In genomic region chrY:17202395-17202794, GRCh38 we compare ENCODE assay signal across 34 cellular contexts.
"Had no signal": no experiment of that assay in that cellular context is flagged by ENCODE, and none has a peak within 500 bp of the region (broad histone marks: within the 10 kb centered on the region; RNA-seq: fewer than 3 reads in every experiment).

No MANE protein-coding gene starts in this region.

- H3K9me3 ChIP-seq: MG63 had no signal

- H3K4me3 ChIP-seq: MG63 had no signal

- H3K27me3 ChIP-seq: MG63 had no signal

- H3K36me3 ChIP-seq: MG63 had no signal

- DNase-seq: Karpas-422, Kasumi-1, MG63, MM.1S, MV-4-11, NCI-H1048, NCI-H1092, NCI-H1092 treated with DMSO at 0.1 percent for 48 hours, NCI-H1105, NCI-H1105 treated with DMSO at 0.1 percent for 48 hours, NCI-H1417, NCI-H1417 treated with DMSO at 0.1 percent for 48 hours, NCI-H1436, NCI-H1436 treated with DMSO at 0.1 percent for 48 hours, NCI-H146, NCI-H1694, NCI-H1694 treated with DMSO at 0.1 percent for 48 hours, NCI-H187, NCI-H187 treated with DMSO at 0.1 percent for 48 hours, NCI-H1930, NCI-H2029, NCI-H2029 treated with DMSO at 0.1 percent for 48 hours, NCI-H2081, NCI-H2081 treated with DMSO at 0.1 percent for 48 hours, NCI-H2107, NCI-H2171, NCI-H2171 treated with DMSO at 0.1 percent for 48 hours, NCI-H2227 treated with DMSO at 0.1 percent for 48 hours, NCI-H226, NCI-H345, NCI-H446, NCI-H446 treated with DMSO at 0.1 percent for 48 hours, NCI-H510A, NCI-H510A treated with DMSO at 0.1 percent for 48 hours had no signal
